Comparison of ENCODE assay signal across 17 cellular contexts in the genomic region with DNA sequence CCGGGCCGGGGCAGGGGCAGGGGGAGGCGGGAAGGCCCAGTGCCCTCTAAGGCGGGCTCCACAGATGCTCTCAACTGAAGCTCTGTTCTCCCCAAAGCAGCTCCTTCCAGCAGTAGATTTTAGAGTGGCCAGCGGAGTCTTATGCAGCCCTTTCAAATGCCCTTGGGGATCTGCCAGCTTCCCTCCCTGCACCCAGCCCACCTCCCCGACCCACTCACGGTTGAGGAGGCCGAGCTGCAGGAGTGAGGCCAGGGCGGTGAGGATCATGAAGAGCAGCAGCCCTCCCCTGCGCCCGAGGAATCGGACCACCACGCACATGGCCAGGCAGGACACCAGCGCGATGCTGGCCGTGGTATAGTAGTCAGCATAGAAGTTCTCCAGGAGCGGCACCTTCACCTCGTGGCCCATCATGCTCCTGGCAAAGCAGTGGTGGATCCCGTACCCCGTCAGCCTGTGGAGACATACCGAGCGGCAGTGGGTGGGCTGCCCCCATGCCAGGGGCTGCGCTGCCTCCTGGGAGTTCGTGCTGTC. TPM values are rescaled to one million over a fixed set of nuclear protein-coding genes. Genes with fewer than 3 reads are reported as not detected.
DNase-seq lines count a peak whose midpoint lies in the region; ATAC-seq and TF ChIP-seq lines count a peak whose summit lies in the region.
"Had no signal": no experiment of that assay in that cellular context is flagged by ENCODE, and none has a peak within 500 bp of the region (broad histone marks: within the 10 kb centered on the region; RNA-seq: fewer than 3 reads in every experiment).

No MANE protein-coding gene starts in this region.

- H3K4me3 ChIP-seq in neural progenitor cell (no peak overlapping the region), suprapubic skin (no peak overlapping the region)
- H3K4me3 ChIP-seq: SJSA1 had no signal

- peaks cover 6% of the 10 kb centered on the region for H3F3A ChIP-seq in neural progenitor cell (ENCODE audit: low read depth)

- DNase-seq in RWPE1 (ENCODE audit: low spot score) (no peak), neural progenitor cell (ENCODE audit: low spot score) (no peak), suprapubic skin (ENCODE audit: low spot score in 2 of 2) (peak; percentile 48 to 75), glomerular visceral epithelial cell (ENCODE audit: extremely low spot score) (no peak)
- DNase-seq: CD4-positive, alpha-beta memory T cell; DND-41; GDM1; KG1; NCI-H1092; NCI-H1694; NCI-H446 treated with DMSO at 0.1 percent for 48 hours; NCI-H82 had no signal

- H3K27ac Mint-ChIP-seq in brain: peak overlapping the region in 4 of 5 experiments; percentile 23 to 93 (median 70)
- H3K27ac Mint-ChIP-seq in neural progenitor cell: peak overlapping the region; percentile 94
- H3K27ac Mint-ChIP-seq: B cell had no signal

- H2AFZ ChIP-seq in neural progenitor cell (replicated peaks): no peak overlapping the region

- H3K27me3 ChIP-seq in neural progenitor cell (no peaks in the 10 kb centered on the region), suprapubic skin (no peaks in the 10 kb centered on the region)
- H3K27me3 ChIP-seq: SJSA1 had no signal

- TF ChIP-seq CTCF in RWPE1 (conservative IDR thresholded peaks at IDR 0.05; ENCODE audit: low read depth) (no peak), brain (conservative IDR thresholded peaks at IDR 0.05) (no peak), neural progenitor cell (IDR thresholded peaks at IDR 0.05) (no peak), suprapubic skin (IDR thresholded peaks at IDR 0.05) (no peak)

- H3K36me3 Mint-ChIP-seq in brain: peaks cover 55% of the 10 kb centered on the region
- H3K36me3 Mint-ChIP-seq in neural progenitor cell: peaks cover 52% of the 10 kb centered on the region

- CTCF ChIA-PET in RWPE1 (lab: Yijun Ruan, JAX): interaction anchor here (0.6 kb wide), 1 partner anchor 174 kb away, joined by 6 read pairs; no protein-coding TSS in a partner anchor

- POLR2A ChIA-PET in RWPE1 (lab: Yijun Ruan, JAX; ENCODE audit: low non-redundant PET): no interaction called here

- no peak overlapping the region for H3K9ac ChIP-seq in neural progenitor cell

- peaks cover 6% of the 10 kb centered on the region for H4K20me1 ChIP-seq in neural progenitor cell (ENCODE audit: low read depth)

- WGBS in suprapubic skin: 98% methylated on average over 21 of the region's 24 CpGs

- no peak for TF ChIP-seq EP300 in suprapubic skin (IDR thresholded peaks at IDR 0.05)

- TF ChIP-seq POLR2A in suprapubic skin (IDR thresholded peaks at IDR 0.05): no peak

- H3K4me1 ChIP-seq in neural progenitor cell (peaks cover 7% of the 10 kb centered on the region), suprapubic skin (peaks cover 4% of the 10 kb centered on the region)
- H3K4me1 ChIP-seq: SJSA1 had no signal

- H3K9me3 ChIP-seq in neural progenitor cell (ENCODE audit: low read depth) (no peaks in the 10 kb centered on the region), suprapubic skin (no peaks in the 10 kb centered on the region)
- H3K9me3 ChIP-seq: SJSA1 had no signal

- ATAC-seq in GM19463 (IDR thresholded peaks at IDR 0.05; ENCODE audit: unreplicated experiment): no peak
- ATAC-seq in HG03039 (IDR thresholded peaks at IDR 0.05; ENCODE audit: unreplicated experiment): no peak

- no peak overlapping the region for H3K4me2 ChIP-seq in neural progenitor cell

- H3K4me3 Mint-ChIP-seq in brain: no peak overlapping the region
- H3K4me3 Mint-ChIP-seq in neural progenitor cell: no peak overlapping the region
- H3K4me3 Mint-ChIP-seq: B cell; CD4-positive, alpha-beta memory T cell had no signal

- H3K9me3 Mint-ChIP-seq in brain: no peaks in the 10 kb centered on the region
- no peaks in the 10 kb centered on the region for H3K9me3 Mint-ChIP-seq in neural progenitor cell
- H3K9me3 Mint-ChIP-seq: CD4-positive, alpha-beta memory T cell had no signal

- H3K27me3 Mint-ChIP-seq in brain (no peaks in the 10 kb centered on the region), neural progenitor cell (ENCODE audit: insufficient read depth, low read depth) (peaks cover 10% of the 10 kb centered on the region)
- H3K27me3 Mint-ChIP-seq: B cell; CD4-positive, alpha-beta memory T cell had no signal

- H3K79me2 ChIP-seq in neural progenitor cell (ENCODE audit: low read depth): no peaks in the 10 kb centered on the region

- H3K4me1 Mint-ChIP-seq in brain (peaks cover 59% of the 10 kb centered on the region), neural progenitor cell (peaks cover 52% of the 10 kb centered on the region)
- H3K4me1 Mint-ChIP-seq: B cell had no signal

- 0 out of 2 replicates have a peak overlapping the region, but pooled peaks have one; percentile 12 for H3K27ac ChIP-seq in RWPE1
- no peak overlapping the region for H3K27ac ChIP-seq in neural progenitor cell
- no peak overlapping the region for H3K27ac ChIP-seq in suprapubic skin
- H3K27ac ChIP-seq: SJSA1 had no signal

- no peaks in the 10 kb centered on the region for H3K36me3 ChIP-seq in neural progenitor cell
- peaks cover 35% of the 10 kb centered on the region for H3K36me3 ChIP-seq in suprapubic skin

RNA-seq across cellular contexts. Expression of gene PSMG4, which starts 28.0 kb away (rescaled TPM):
- 20.5 TPM for polyA plus RNA-seq in brain (ENCODE audit: insufficient read depth, low read depth, low replicate concordance)
- 15.2 and 25.3 TPM in 2 replicates for total RNA-seq in neural progenitor cell (ENCODE audit: low replicate concordance)
- total RNA-seq in suprapubic skin: 10 to 100 TPM; 11.4 to 32.6 (median 21.1) TPM

RNA-seq across cellular contexts. Expression of gene TUBB2B, which starts 59.3 kb away (rescaled TPM):
- 1,989 TPM for polyA plus RNA-seq in brain (ENCODE audit: insufficient read depth, low read depth, low replicate concordance)
- total RNA-seq in neural progenitor cell (ENCODE audit: low replicate concordance): 362 and 762 TPM in 2 replicates
- total RNA-seq in suprapubic skin: 10 to 100 TPM in 3 of 4 donors, 1 to 10 TPM in 1; 9.2 to 19.3 (median 13.2) TPM
- total RNA-seq: B cell; CD4-positive, alpha-beta memory T cell had no signal

Comparison
In these comparisons a context has a peak if more than half of its experiments do, and no peak if none do; other contexts are left out.
1. DNase-seq: peak in suprapubic skin (2 of 2); none in RWPE1 (single experiment), neural progenitor cell (single experiment) and glomerular visceral epithelial cell (single experiment).
2. RNA of gene TUBB2B, which starts 59.3 kb away (total RNA-seq): 362 to 762 TPM in neural progenitor cell; 9.2 to 19.3 TPM in suprapubic skin; every median in the first group is over 10 times any median in the second.